14 cellular contexts compared by ENCODE assay signal in the genomic region with DNA sequence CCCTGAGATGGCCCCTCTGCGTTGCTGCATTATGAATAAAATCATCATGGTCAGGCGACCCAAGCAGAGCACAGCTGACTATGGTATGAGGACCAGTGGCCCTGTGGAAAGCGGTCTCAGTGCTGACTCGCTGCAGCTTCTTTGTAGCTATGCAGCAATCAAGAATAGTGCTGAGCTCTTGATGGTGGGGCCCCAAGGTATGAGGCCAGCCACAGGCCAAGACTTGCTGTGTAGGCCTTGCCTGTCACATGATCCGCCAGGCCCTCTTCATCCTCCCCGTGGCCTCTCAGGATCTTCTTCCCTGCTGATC. TPM values are rescaled to one million over a fixed set of nuclear protein-coding genes. Genes with fewer than 3 reads are reported as not detected.
DNase-seq lines count a peak whose midpoint lies in the region; ATAC-seq, FAIRE-seq and TF ChIP-seq lines count a peak whose summit lies in the region.
"Not testable (repeated sequence)": the region's sequence is repeated elsewhere in the genome, so short reads cannot be mapped to it uniquely, and the experiment has no call there.
"Had no signal": no experiment of that assay in that cellular context is flagged by ENCODE, and none has a peak within 500 bp of the region (broad histone marks: within the 10 kb centered on the region; RNA-seq: fewer than 3 reads in every experiment).

No MANE protein-coding gene starts in this region.

- H3K4me3 Mint-ChIP-seq in activated CD8-positive, alpha-beta memory T cell treated with anti-CD3 and anti-CD28 coated beads, Interleukin-2, amount 10 ng/mL, durations not matched to agents 7 days and 5 days; stimulated activated naive CD8-positive, alpha-beta T cell treated with anti-CD3 and anti-CD28 coated beads, Interleukin-15, amount 100 ng/mL, for 72 hours: not testable (repeated sequence)

- FAIRE-seq in GM12892 (lab: Jason Lieb, UNC) = peak; percentile 5
- FAIRE-seq in bronchial epithelial cell (lab: Jason Lieb, UNC) = peak; percentile 91

- not testable (repeated sequence) for TF ChIP-seq POLR2A in GM12892 (IDR thresholded peaks at IDR 0.05; ENCODE audit: low read depth, low read length)

- H3K9me3 Mint-ChIP-seq in activated CD8-positive, alpha-beta memory T cell treated with anti-CD3 and anti-CD28 coated beads, Interleukin-2, amount 10 ng/mL, durations not matched to agents 7 days and 5 days (ENCODE audit: low read depth); stimulated activated naive CD8-positive, alpha-beta T cell treated with anti-CD3 and anti-CD28 coated beads, Interleukin-15, amount 100 ng/mL, for 72 hours: not testable (repeated sequence)

- H3K4me1 ChIP-seq in foreskin keratinocyte = not testable (repeated sequence)

- H3K27ac Mint-ChIP-seq in activated CD8-positive, alpha-beta memory T cell treated with anti-CD3 and anti-CD28 coated beads, Interleukin-2, amount 10 ng/mL, durations not matched to agents 7 days and 5 days; stimulated activated naive CD8-positive, alpha-beta T cell treated with anti-CD3 and anti-CD28 coated beads, Interleukin-15, amount 100 ng/mL, for 72 hours: not testable (repeated sequence)

- not testable (repeated sequence) for H3K27ac ChIP-seq in foreskin keratinocyte

- not testable (repeated sequence) for H3K27me3 Mint-ChIP-seq in activated CD8-positive, alpha-beta memory T cell treated with anti-CD3 and anti-CD28 coated beads, Interleukin-2, amount 10 ng/mL, durations not matched to agents 7 days and 5 days; stimulated activated naive CD8-positive, alpha-beta T cell treated with anti-CD3 and anti-CD28 coated beads, Interleukin-15, amount 100 ng/mL, for 72 hours

- H3K4me1 Mint-ChIP-seq in activated CD8-positive, alpha-beta memory T cell treated with anti-CD3 and anti-CD28 coated beads, Interleukin-2, amount 10 ng/mL, durations not matched to agents 7 days and 5 days; stimulated activated naive CD8-positive, alpha-beta T cell treated with anti-CD3 and anti-CD28 coated beads, Interleukin-15, amount 100 ng/mL, for 72 hours: not testable (repeated sequence)

- H3K36me3 Mint-ChIP-seq in activated CD8-positive, alpha-beta memory T cell treated with anti-CD3 and anti-CD28 coated beads, Interleukin-2, amount 10 ng/mL, durations not matched to agents 7 days and 5 days = not testable (repeated sequence)

- H3K4me3 ChIP-seq in bronchial epithelial cell (ENCODE audit: low read depth, low read length) = not testable (repeated sequence)

- TF ChIP-seq CTCF in bronchial epithelial cell (IDR thresholded peaks at IDR 0.05; ENCODE audit: insufficient read depth, low read length, severe bottlenecking); foreskin keratinocyte (conservative IDR thresholded peaks at IDR 0.05): not testable (repeated sequence)

- not testable (repeated sequence) for H3K36me3 ChIP-seq in bronchial epithelial cell (ENCODE audit: control insufficient read depth, insufficient read depth, low read length)

- H3K27me3 ChIP-seq in bronchial epithelial cell (ENCODE audit: control insufficient read depth, insufficient read depth, low read length); foreskin keratinocyte: not testable (repeated sequence)

- peak; percentile 13 for ATAC-seq in HG03565 (IDR thresholded peaks at IDR 0.05; ENCODE audit: unreplicated experiment)
- peak; percentile 9 for ATAC-seq in activated CD8-positive, alpha-beta memory T cell treated with anti-CD3 and anti-CD28 coated beads, Interleukin-2, amount 10 ng/mL, durations not matched to agents 7 days and 5 days
- peak; percentile 9 for ATAC-seq in foreskin keratinocyte
- ATAC-seq in stimulated activated naive CD8-positive, alpha-beta T cell treated with anti-CD3 and anti-CD28 coated beads, Interleukin-15, amount 100 ng/mL, for 72 hours = peak; percentile 78

- not testable (repeated sequence) for DNase-seq in GM12892 (ENCODE audit: insufficient read length); activated CD8-positive, alpha-beta memory T cell treated with anti-CD3 and anti-CD28 coated beads, Interleukin-2, amount 10 ng/mL, durations not matched to agents 7 days and 5 days; bronchial epithelial cell (ENCODE audit: low read depth); foreskin keratinocyte; stimulated activated naive CD8-positive, alpha-beta T cell treated with anti-CD3 and anti-CD28 coated beads, Interleukin-15, amount 100 ng/mL, for 72 hours

- CTCF ChIA-PET in activated CD8-positive, alpha-beta memory T cell treated with anti-CD3 and anti-CD28 coated beads, Interleukin-2, amount 10 ng/mL, durations not matched to agents 7 days and 5 days (lab: Charles Lee) = not testable (repeated sequence)

RNA-seq across cellular contexts. Expression of a gene that starts 2.2 kb away (rescaled TPM):
- polyA plus RNA-seq in GM12892 (2012; ENCODE audit: missing spikeins) = 0.34 TPM
- under 1 TPM in 1 of 2 experiments, not detected in 1; 0.29 TPM for total RNA-seq in activated CD8-positive, alpha-beta memory T cell treated with anti-CD3 and anti-CD28 coated beads, Interleukin-2, amount 10 ng/mL, durations not matched to agents 7 days and 5 days
- total RNA-seq in bronchial epithelial cell (not detected in 2 replicates), foreskin keratinocyte (not detected in 2 replicates)
- not detected in 2 replicates for polyA plus RNA-seq in foreskin keratinocyte
- total RNA-seq: CD4-positive, alpha-beta T cell; CD8-positive, alpha-beta memory T cell; GM23338; H4; H9 had no signal
- polyA plus RNA-seq: A549; CD14-positive monocyte; CD8-positive, alpha-beta memory T cell; GM23338 had no signal

RNA-seq across cellular contexts. Expression of a gene that starts 11.1 kb away (rescaled TPM):
- 21.4 TPM for polyA plus RNA-seq in GM12892 (2012; ENCODE audit: missing spikeins)
- total RNA-seq in activated CD8-positive, alpha-beta memory T cell treated with anti-CD3 and anti-CD28 coated beads, Interleukin-2, amount 10 ng/mL, durations not matched to agents 7 days and 5 days = 10 to 100 TPM; 45.2 to 50.6 TPM
- 19.5 and 20.1 TPM in 2 replicates for total RNA-seq in bronchial epithelial cell
- total RNA-seq in foreskin keratinocyte = 10.5 and 11.4 TPM in 2 replicates
- 11.5 and 12.6 TPM in 2 replicates for polyA plus RNA-seq in foreskin keratinocyte

RNA-seq across cellular contexts. Expression of a gene that starts 35.4 kb away (rescaled TPM):
- polyA plus RNA-seq in GM12892 (2012; ENCODE audit: missing spikeins) = not detected
- not detected for total RNA-seq in activated CD8-positive, alpha-beta memory T cell treated with anti-CD3 and anti-CD28 coated beads, Interleukin-2, amount 10 ng/mL, durations not matched to agents 7 days and 5 days
- total RNA-seq in bronchial epithelial cell = not detected in 2 replicates
- total RNA-seq in foreskin keratinocyte = not detected in 2 replicates
- not detected in 2 replicates for polyA plus RNA-seq in foreskin keratinocyte
- total RNA-seq: CD4-positive, alpha-beta T cell; CD8-positive, alpha-beta memory T cell; GM12878; H4; H9 had no signal
- polyA plus RNA-seq: CD14-positive monocyte; CD8-positive, alpha-beta memory T cell; GM23338 had no signal

RNA-seq across cellular contexts. Expression of a gene that starts 43.2 kb away (rescaled TPM):
- polyA plus RNA-seq in GM12892 (2012; ENCODE audit: missing spikeins) = not detected
- total RNA-seq in activated CD8-positive, alpha-beta memory T cell treated with anti-CD3 and anti-CD28 coated beads, Interleukin-2, amount 10 ng/mL, durations not matched to agents 7 days and 5 days = under 1 TPM; 0.23 to 0.53 TPM
- total RNA-seq in bronchial epithelial cell (not detected in 2 replicates), foreskin keratinocyte (0.32 TPM in 1 of 2 replicates, not detected in the other)
- polyA plus RNA-seq in foreskin keratinocyte = 0.12 and 0.54 TPM in 2 replicates
- total RNA-seq: CD4-positive, alpha-beta T cell; GM23338; H4; H9 had no signal
- polyA plus RNA-seq: CD14-positive monocyte; CD8-positive, alpha-beta memory T cell had no signal

RNA-seq across cellular contexts. Expression of a gene that starts 46.8 kb away (rescaled TPM):
- 52.7 TPM for polyA plus RNA-seq in GM12892 (2012; ENCODE audit: missing spikeins)
- 100 to 1,000 TPM in 1 of 2 experiments, 10 to 100 TPM in 1; 99.6 to 106 TPM for total RNA-seq in activated CD8-positive, alpha-beta memory T cell treated with anti-CD3 and anti-CD28 coated beads, Interleukin-2, amount 10 ng/mL, durations not matched to agents 7 days and 5 days
- total RNA-seq in bronchial epithelial cell = 12.4 and 21.5 TPM in 2 replicates
- 44.3 and 50.9 TPM in 2 replicates for total RNA-seq in foreskin keratinocyte
- polyA plus RNA-seq in foreskin keratinocyte = 18.5 and 19.1 TPM in 2 replicates

Comparison
In these comparisons a context has a peak if more than half of its experiments do, and no peak if none do; other contexts are left out.
1. ATAC-seq: peak in every context shown above with its lines; median percentile 78 in stimulated activated naive CD8-positive, alpha-beta T cell treated with anti-CD3 and anti-CD28 coated beads, Interleukin-15, amount 100 ng/mL, for 72 hours; 13 in HG03565; 9 in activated CD8-positive, alpha-beta memory T cell treated with anti-CD3 and anti-CD28 coated beads, Interleukin-2, amount 10 ng/mL, durations not matched to agents 7 days and 5 days; 9 in foreskin keratinocyte.